Comparison of ENCODE assay signal across 8 cellular contexts in the genomic region with DNA sequence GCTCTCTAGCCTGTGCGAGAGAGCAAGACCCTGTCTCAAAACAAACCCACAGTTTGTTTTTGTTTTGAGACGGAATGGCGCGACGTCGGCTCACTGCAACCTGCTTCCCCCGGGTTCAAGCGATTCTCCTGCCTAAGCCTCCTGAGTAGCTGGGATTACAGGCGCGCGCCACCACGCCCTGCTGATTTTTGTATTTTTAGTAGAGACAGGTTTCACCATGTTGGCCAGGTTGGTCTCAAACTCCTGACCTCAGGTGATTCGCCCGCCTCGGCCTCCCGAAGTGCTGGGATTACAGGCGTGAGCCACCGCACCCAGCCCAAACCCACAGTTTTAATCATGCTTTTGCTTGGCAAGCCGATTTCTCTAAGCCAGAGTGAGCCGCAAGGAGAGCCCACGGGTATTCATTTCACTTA. TPM values are rescaled to one million over a fixed set of nuclear protein-coding genes. Genes with fewer than 3 reads are reported as not detected.
DNase-seq lines count a peak whose midpoint lies in the region; TF ChIP-seq lines count a peak whose summit lies in the region.
"Not testable (repeated sequence)": the region's sequence is repeated elsewhere in the genome, so short reads cannot be mapped to it uniquely, and the experiment has no call there.

No MANE protein-coding gene starts in this region.

- TF ChIP-seq CTCF in AG04450 (IDR thresholded peaks at IDR 0.05; ENCODE audit: low read depth, low read length); Peyer's patch (IDR thresholded peaks at IDR 0.05); nephron progenitor cell (IDR thresholded peaks at IDR 0.05): not testable (repeated sequence)

- not testable (repeated sequence) for DNase-seq in AG04450 (ENCODE audit: low read depth, low spot score); HAP-1 (ENCODE audit: low spot score in 2 of 2); Peyer's patch; nephron progenitor cell

- not testable (repeated sequence) for H3K9me3 ChIP-seq in AG04450 (ENCODE audit: control insufficient read depth, insufficient read depth, low read length); HAP-1; Peyer's patch; ectodermal cell (ENCODE audit: control insufficient read depth, low read length); iPS-18a (ENCODE audit: control insufficient read depth, low read depth, low read length)

- H3K27me3 ChIP-seq in AG04450 (ENCODE audit: control insufficient read depth, insufficient read depth, low read length); HAP-1 (ENCODE audit: low read depth); Peyer's patch: not testable (repeated sequence)
- H3K27me3 ChIP-seq in ectodermal cell (ENCODE audit: control insufficient read depth, insufficient read depth, low read length, poor library complexity, severe bottlenecking): peaks cover 24% of the 10 kb centered on the region
- peaks cover 67% of the 10 kb centered on the region for H3K27me3 ChIP-seq in iPS-18a (ENCODE audit: control insufficient read depth, insufficient read depth, low read length)

- not testable (repeated sequence) for H3K27me3 Mint-ChIP-seq in activated naive CD4-positive, alpha-beta T cell treated with anti-CD3 and anti-CD28 coated beads, Interleukin-2, amount 50 U/mL, for 24 hours; stimulated activated naive CD8-positive, alpha-beta T cell treated with anti-CD3 and anti-CD28 coated beads, Interleukin-15, Interleukin-2, amounts not matched to agents 100 ng/mL and 50 ng/mL, for 24 hours
- peaks cover 10% of the 10 kb centered on the region for H3K27me3 Mint-ChIP-seq in nephron progenitor cell (ENCODE audit: low read depth, poor library complexity)

- not testable (repeated sequence) for H3K9ac ChIP-seq in iPS-18a (ENCODE audit: low read length)

- H3K27ac ChIP-seq in AG04450 (ENCODE audit: low read depth, low read length) (peak overlapping the region; percentile 68), Peyer's patch (peak overlapping the region; percentile 80 to 92 (median 84))
- H3K27ac ChIP-seq in ectodermal cell (ENCODE audit: insufficient read depth, low read depth, low read length, poor library complexity, severe bottlenecking); iPS-18a (ENCODE audit: low read length): not testable (repeated sequence)

- not testable (repeated sequence) for H3K36me3 Mint-ChIP-seq in activated naive CD4-positive, alpha-beta T cell treated with anti-CD3 and anti-CD28 coated beads, Interleukin-2, amount 50 U/mL, for 24 hours; stimulated activated naive CD8-positive, alpha-beta T cell treated with anti-CD3 and anti-CD28 coated beads, Interleukin-15, Interleukin-2, amounts not matched to agents 100 ng/mL and 50 ng/mL, for 24 hours (ENCODE audit: low read depth)
- peaks cover 15% of the 10 kb centered on the region for H3K36me3 Mint-ChIP-seq in nephron progenitor cell (ENCODE audit: low read depth)

- POLR2A ChIA-PET in AG04450 (lab: Yijun Ruan, JAX): interaction anchor here (0.6 to 1.2 kb wide), 6 partner anchors 12 to 95 kb away, joined by 3 to 4 read pairs (median 3); partner anchors contain the start of genes ARG2 and RDH11

- H3K4me3 ChIP-seq in AG04450 (ENCODE audit: low read depth, low read length): peak overlapping the region; percentile 83
- H3K4me3 ChIP-seq in HAP-1: peak overlapping the region; percentile 75
- H3K4me3 ChIP-seq in Peyer's patch: peak overlapping the region; percentile 62 to 97 (median 88)
- peak overlapping the region; percentile 69 for H3K4me3 ChIP-seq in ectodermal cell (ENCODE audit: insufficient read depth, low read depth, low read length)
- peak overlapping the region; percentile 83 for H3K4me3 ChIP-seq in iPS-18a (ENCODE audit: low read length)

- whole genome bisulfite sequencing in ectodermal cell, 2 experiments: 91 to 92% methylated on average over 21 of the region's 21 CpGs

- in situ Hi-C loops in HAP-1 (cut with MboI; ENCODE audit: low sequenced_read_pairs): not testable (repeated sequence)

- H3K36me3 ChIP-seq in HAP-1 (replicated peaks); Peyer's patch; ectodermal cell (ENCODE audit: control insufficient read depth, insufficient read depth, low read length); iPS-18a (ENCODE audit: control insufficient read depth, low read depth, low read length): not testable (repeated sequence)

- not testable (repeated sequence) for H3K9me3 Mint-ChIP-seq in activated naive CD4-positive, alpha-beta T cell treated with anti-CD3 and anti-CD28 coated beads, Interleukin-2, amount 50 U/mL, for 24 hours; stimulated activated naive CD8-positive, alpha-beta T cell treated with anti-CD3 and anti-CD28 coated beads, Interleukin-15, Interleukin-2, amounts not matched to agents 100 ng/mL and 50 ng/mL, for 24 hours
- H3K9me3 Mint-ChIP-seq in nephron progenitor cell: peaks cover 25% of the 10 kb centered on the region

- CTCF ChIA-PET in AG04450 (lab: Charles Lee): interaction anchor here (0.6 to 4.8 kb wide), 33 partner anchors 8 to 1241 kb away, joined by 3 to 35 read pairs (median 4); partner anchors contain the start of genes ARG2, ATP6V1D, EIF2S1 and RDH11

- peak overlapping the region; percentile 96 for H3K4me3 Mint-ChIP-seq in activated naive CD4-positive, alpha-beta T cell treated with anti-CD3 and anti-CD28 coated beads, Interleukin-2, amount 50 U/mL, for 24 hours
- H3K4me3 Mint-ChIP-seq in nephron progenitor cell: peak overlapping the region; percentile 92
- peak overlapping the region; percentile 97 for H3K4me3 Mint-ChIP-seq in stimulated activated naive CD8-positive, alpha-beta T cell treated with anti-CD3 and anti-CD28 coated beads, Interleukin-15, Interleukin-2, amounts not matched to agents 100 ng/mL and 50 ng/mL, for 24 hours

- H3K4me1 Mint-ChIP-seq in activated naive CD4-positive, alpha-beta T cell treated with anti-CD3 and anti-CD28 coated beads, Interleukin-2, amount 50 U/mL, for 24 hours: peaks cover 42% of the 10 kb centered on the region
- H3K4me1 Mint-ChIP-seq in nephron progenitor cell: peaks cover 38% of the 10 kb centered on the region
- peaks cover 44% of the 10 kb centered on the region for H3K4me1 Mint-ChIP-seq in stimulated activated naive CD8-positive, alpha-beta T cell treated with anti-CD3 and anti-CD28 coated beads, Interleukin-15, Interleukin-2, amounts not matched to agents 100 ng/mL and 50 ng/mL, for 24 hours (ENCODE audit: low read depth)

- H3K27ac Mint-ChIP-seq in activated naive CD4-positive, alpha-beta T cell treated with anti-CD3 and anti-CD28 coated beads, Interleukin-2, amount 50 U/mL, for 24 hours: peak overlapping the region; percentile 98
- H3K27ac Mint-ChIP-seq in nephron progenitor cell: not testable (repeated sequence)
- H3K27ac Mint-ChIP-seq in stimulated activated naive CD8-positive, alpha-beta T cell treated with anti-CD3 and anti-CD28 coated beads, Interleukin-15, Interleukin-2, amounts not matched to agents 100 ng/mL and 50 ng/mL, for 24 hours: peak overlapping the region; percentile 96

- TF ChIP-seq POLR2A in Peyer's patch (IDR thresholded peaks at IDR 0.05): not testable (repeated sequence)

- not testable (repeated sequence) for H3K4me1 ChIP-seq in HAP-1; ectodermal cell (ENCODE audit: control insufficient read depth, insufficient read depth, low read length); iPS-18a (ENCODE audit: control insufficient read depth, low read depth, low read length)
- peaks cover 0 to 19% (median 2%) of the 10 kb centered on the region in 4 donors for H3K4me1 ChIP-seq in Peyer's patch

RNA-seq across cellular contexts. Expression of gene PIGH, which starts 0.5 kb away (rescaled TPM):
- 16.0 and 17.6 TPM in 2 replicates for polyA plus RNA-seq in AG04450 (2011; rRNA removed)
- 7.8 and 8.2 TPM in 2 replicates for polyA minus RNA-seq in AG04450 (2011; rRNA and poly(A)+ RNA removed)
- 10 to 100 TPM; 25.6 to 45.7 (median 28.1) TPM for total RNA-seq in Peyer's patch
- polyA plus RNA-seq in ectodermal cell (2013, experiment 1 of 4): 12.3 TPM
- 12.2 TPM for polyA plus RNA-seq in ectodermal cell (2013, experiment 2 of 4)
- polyA plus RNA-seq in ectodermal cell (2013, experiment 3 of 4): 15.6 TPM
- polyA plus RNA-seq in ectodermal cell (2013, experiment 4 of 4): 10.9 TPM

RNA-seq across cellular contexts. Expression of gene ARG2, which starts 19.2 kb away (rescaled TPM):
- polyA plus RNA-seq in AG04450 (2011; rRNA removed): 2.6 TPM in 2 replicates
- polyA minus RNA-seq in AG04450 (2011; rRNA and poly(A)+ RNA removed): 4.5 and 4.6 TPM in 2 replicates
- 100 to 1,000 TPM in 1 of 4 donors, 10 to 100 TPM in 3; 13.2 to 125 (median 67.6) TPM for total RNA-seq in Peyer's patch
- 48.9 TPM for polyA plus RNA-seq in ectodermal cell (2013, experiment 1 of 4)
- polyA plus RNA-seq in ectodermal cell (2013, experiment 2 of 4): 45.1 TPM
- 33.9 TPM for polyA plus RNA-seq in ectodermal cell (2013, experiment 3 of 4)
- polyA plus RNA-seq in ectodermal cell (2013, experiment 4 of 4): 37.1 TPM
